Comparison of ENCODE assay signal across 27 cellular contexts in genomic region chr10:86062647-86063145, GRCh38.
"Had no signal": no experiment of that assay in that cellular context is flagged by ENCODE, and none has a peak within 500 bp of the region (broad histone marks: within the 10 kb centered on the region; RNA-seq: fewer than 3 reads in every experiment).

No MANE protein-coding gene starts in this region.

- H3K27ac ChIP-seq: esophagus muscularis mucosa, foreskin keratinocyte, heart right ventricle, left lung, ovary, psoas muscle, skin epidermis, thoracic aorta, tibial nerve, upper lobe of right lung, vagina had no signal

- H3K36me3 ChIP-seq: esophagus muscularis mucosa, heart right ventricle, left lung, ovary, thoracic aorta, tibial nerve, upper lobe of right lung, vagina had no signal

- H3K4me1 ChIP-seq: esophagus muscularis mucosa, foreskin keratinocyte, left lung, psoas muscle, tibial nerve, upper lobe of right lung, vagina had no signal

- ATAC-seq: foreskin keratinocyte; heart right ventricle; left cardiac atrium; left lung; naive thymus-derived CD4-positive, alpha-beta T cell; psoas muscle; right cardiac atrium; upper lobe of right lung had no signal

- H3K9me3 Mint-ChIP-seq: dendritic cell treated with granulocyte-macrophage colony-stimulating factor and Interleukin-4, amounts not matched to agents 40 ng/mL and 50 ng/mL, for 4 days; nephron had no signal

- H3K9me3 ChIP-seq: esophagus muscularis mucosa, heart right ventricle, left lung, ovary, psoas muscle, thoracic aorta, tibial nerve, upper lobe of right lung, vagina had no signal

- H3K4me1 Mint-ChIP-seq: naive thymus-derived CD4-positive, alpha-beta T cell; nephron had no signal

- H3K27ac Mint-ChIP-seq: dendritic cell treated with granulocyte-macrophage colony-stimulating factor and Interleukin-4, amounts not matched to agents 40 ng/mL and 50 ng/mL, for 4 days; naive thymus-derived CD4-positive, alpha-beta T cell; nephron had no signal

- H3K36me3 Mint-ChIP-seq: naive thymus-derived CD4-positive, alpha-beta T cell had no signal

- DNase-seq: effector CD8-positive, alpha-beta T cell; foreskin keratinocyte; glutamatergic neuron; heart right ventricle; hippocampal formation; left cardiac atrium; left lung; mesenchymal stem cell; midbrain; naive thymus-derived CD4-positive, alpha-beta T cell; occipital lobe; ovary; posterior cingulate gyrus; psoas muscle; right cardiac atrium; stimulated activated CD4-positive, alpha-beta T cell treated with anti-CD3 and anti-CD28 coated beads, Interleukin-15, amount 100 ng/mL, for 24 hours; stimulated activated CD4-positive, alpha-beta T cell treated with anti-CD3 and anti-CD28 coated beads, Interleukin-2, amount 100 ng/mL, for 48 hours; stimulated activated naive CD4-positive, alpha-beta T cell treated with Interleukin-2 at 50 U/mL for 16 hours; substantia nigra; upper lobe of right lung had no signal

- H3K27me3 ChIP-seq: foreskin keratinocyte, ovary, tibial nerve, upper lobe of right lung, vagina had no signal

- H3K4me3 Mint-ChIP-seq: dendritic cell treated with granulocyte-macrophage colony-stimulating factor and Interleukin-4, amounts not matched to agents 40 ng/mL and 50 ng/mL, for 4 days; naive thymus-derived CD4-positive, alpha-beta T cell; nephron had no signal

- H3K4me3 ChIP-seq: esophagus muscularis mucosa, heart right ventricle, left lung, ovary, psoas muscle, skin epidermis, thoracic aorta, tibial nerve, upper lobe of right lung, vagina had no signal
